12 cellular contexts compared by ENCODE assay signal in genomic region chr6:53281518-53282215, GRCh38.
A peak's percentile ranks its signal among the peaks of the same experiment; 100 is the strongest.
DNase-seq lines count a peak whose midpoint lies in the region; ATAC-seq and TF ChIP-seq lines count a peak whose summit lies in the region.
"Had no signal": no experiment of that assay in that cellular context is flagged by ENCODE, and none has a peak within 500 bp of the region (broad histone marks: within the 10 kb centered on the region; RNA-seq: fewer than 3 reads in every experiment).

No MANE protein-coding gene starts in this region.

- H3K9me2 ChIP-seq in OCI-LY7 (ENCODE audit: insufficient read depth, low read length), result no peaks in the 10 kb centered on the region

- no TSS peak for BruUV-seq in OCI-LY7 (replicated peaks; lab: Mats Ljungman, UMichigan)

- no peak overlapping the region for H3K4me3 ChIP-seq in OCI-LY7 (ENCODE audit: low read depth, low read length, poor library complexity, severe bottlenecking)
- no peak overlapping the region for H3K4me3 ChIP-seq in prostate gland
- H3K4me3 ChIP-seq: mucosa of descending colon had no signal

- H3K27ac ChIP-seq in OCI-LY7 (ENCODE audit: low read depth, low read length, poor library complexity, severe bottlenecking), result no peak overlapping the region
- H3K27ac ChIP-seq in prostate gland, result peak overlapping the region; percentile 60 to 75

- H3K4me1 ChIP-seq in OCI-LY7 (ENCODE audit: insufficient read depth, low read length, poor library complexity, severe bottlenecking) (peaks cover 29% of the 10 kb centered on the region), prostate gland (replicated peaks) (peaks cover 15% of the 10 kb centered on the region)

- peaks cover 16% of the 10 kb centered on the region; the same call in 1 of the 2 replicates for H3K79me2 ChIP-seq in OCI-LY7 (ENCODE audit: insufficient read depth, low read depth, low read length)

- H3K36me3 ChIP-seq in OCI-LY7 (ENCODE audit: insufficient read depth, low read length) (peaks cover 85% of the 10 kb centered on the region), prostate gland (no peaks in the 10 kb centered on the region)

- no peaks in the 10 kb centered on the region for H4K20me1 ChIP-seq in OCI-LY7 (ENCODE audit: insufficient read depth, low read length)

- ATAC-seq in GM18508 (IDR thresholded peaks at IDR 0.05; ENCODE audit: insufficient read depth, unreplicated experiment), result peak; percentile 48
- ATAC-seq in GM21619 (IDR thresholded peaks at IDR 0.05; ENCODE audit: unreplicated experiment), result peak; percentile 53

- TF ChIP-seq CTCF in OCI-LY7 (conservative IDR thresholded peaks at IDR 0.05; ENCODE audit: low read length) (no peak), prostate gland (IDR thresholded peaks at IDR 0.05) (no peak)

- CTCF ChIA-PET in OCI-LY7 (lab: Charles Lee; ENCODE audit: unreplicated experiment), result interaction anchor here (0.8 to 1.0 kb wide), 2 partner anchors 8 to 13 kb away, joined by 4 read pairs; no protein-coding TSS in a partner anchor

- TF ChIP-seq POLR2A in prostate gland (IDR thresholded peaks at IDR 0.05), result no peak

- peak overlapping the region; percentile 42 for H3K4me2 ChIP-seq in OCI-LY7 (ENCODE audit: low read length)

- POLR2A ChIA-PET in OCI-LY7 (lab: Charles Lee), result interaction anchor here (0.6 to 0.8 kb wide), 5 partner anchors 15 to 212 kb away, joined by 3 to 6 read pairs (median 3); no protein-coding TSS in a partner anchor

- 56% methylated on average over 3 of the region's 3 CpGs for WGBS in prostate gland

- intact Hi-C loops in OCI-LY7 (cut with micrococcal nuclease; ENCODE audit: unreplicated experiment) (no loop called here), prostate gland (cut with DNase I) (no loop called here)

- DNase-seq in OCI-LY7 (ENCODE audit: low spot score) (peak; percentile 11), prostate gland (ENCODE audit: low spot score) (peak; percentile 51), cerebellar nuclear complex (lab: John Stamatoyannopoulos, UW) (no peak), NCI-H526 (lab: John Stamatoyannopoulos, UW) (no peak), hepatic stellate cell (ENCODE audit: low spot score) (no peak), DMS53 (lab: John Stamatoyannopoulos, UW) (no peak)
- DNase-seq: brain microvascular endothelial cell; EL; mucosa of descending colon; stimulated activated CD4-positive, alpha-beta T cell treated with anti-CD3 and anti-CD28 coated beads, Interleukin-4, amount 100 ng/mL, for 1 hour had no signal

- H3K9me3 ChIP-seq in OCI-LY7 (ENCODE audit: low read length), result no peaks in the 10 kb centered on the region
- no peaks in the 10 kb centered on the region for H3K9me3 ChIP-seq in prostate gland
- H3K9me3 ChIP-seq: mucosa of descending colon had no signal

- no peak overlapping the region for H2AFZ ChIP-seq in OCI-LY7 (ENCODE audit: low read length)

- H3K27me3 ChIP-seq in prostate gland (replicated peaks; ENCODE audit: insufficient read depth), result no peaks in the 10 kb centered on the region
- H3K27me3 ChIP-seq: brain microvascular endothelial cell had no signal

Comparison
In these comparisons a context has a peak if more than half of its experiments do, and no peak if none do; other contexts are left out.
1. DNase-seq: peak in OCI-LY7 (single experiment) and prostate gland (single experiment); none in cerebellar nuclear complex (0 of 2), NCI-H526 (0 of 2), hepatic stellate cell (single experiment) and DMS53 (single experiment).